ENCODE assay signal across 16 cellular contexts in the genomic region with DNA sequence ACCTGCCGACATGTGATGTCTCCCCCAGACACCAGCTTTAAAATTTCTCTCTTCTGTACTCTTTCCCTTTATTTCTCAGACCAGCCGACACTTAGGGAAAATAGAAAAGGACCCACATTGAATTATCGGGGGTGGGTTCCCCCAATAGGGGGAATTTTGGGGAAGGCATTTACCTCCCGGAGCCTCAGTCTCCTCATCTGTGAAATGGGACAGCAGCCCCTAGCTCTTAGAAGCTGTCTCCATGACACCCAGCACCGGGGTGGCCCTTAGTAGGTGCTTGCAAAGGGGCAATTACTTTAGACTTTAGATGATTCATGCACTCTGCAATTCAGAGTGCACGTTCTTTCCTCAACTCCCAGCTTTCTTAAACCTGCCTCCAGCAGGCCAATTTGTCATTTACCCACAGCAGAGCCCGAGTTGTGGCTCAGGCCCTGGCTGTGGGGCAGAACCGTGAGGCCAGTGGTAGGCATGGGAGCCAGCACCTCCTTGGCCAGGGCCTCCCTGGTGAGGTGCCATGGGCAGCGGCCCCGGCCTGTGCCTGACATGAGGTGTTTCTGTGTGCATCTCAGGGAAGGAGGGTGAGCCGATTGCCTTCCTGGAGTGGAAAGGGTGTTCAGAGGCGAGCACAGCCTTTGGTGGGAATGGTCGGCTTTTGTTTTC. TPM values are rescaled to one million over a fixed set of nuclear protein-coding genes. Genes with fewer than 3 reads are reported as not detected.
A peak's percentile ranks its signal among the peaks of the same experiment; 100 is the strongest.
DNase-seq lines count a peak whose midpoint lies in the region; ATAC-seq, FAIRE-seq and TF ChIP-seq lines count a peak whose summit lies in the region.
"Had no signal": no experiment of that assay in that cellular context is flagged by ENCODE, and none has a peak within 500 bp of the region (broad histone marks: within the 10 kb centered on the region; RNA-seq: fewer than 3 reads in every experiment).

No MANE protein-coding gene starts in this region.

- no peak for TF ChIP-seq EP300 in H1 (IDR thresholded peaks at IDR 0.05; ENCODE audit: borderline replicate concordance in 1 of 2, low read depth in 2 of 2, low read length in 2 of 2)

- no peak for DNase-seq in Peyer's patch
- DNase-seq in H1 (ENCODE audit: low read depth in 1 of 2, low spot score in 2 of 2): no peak
- no peak for DNase-seq in SHP77 treated with DMSO at 0.1 percent for 48 hours (lab: John Stamatoyannopoulos, UW)
- no peak for DNase-seq in activated gamma-delta T cell treated with Interleukin-2 at 50 U/mL for 16 hours
- DNase-seq in MM.1S: no peak
- DNase-seq: activated naive CD4-positive, alpha-beta T cell treated with anti-CD3 and anti-CD28 coated beads, Interleukin-2, amount 10 ng/mL, durations not matched to agents 7 days and 5 days; DMS79; erythroblast; NCI-H1048; stimulated activated CD4-positive, alpha-beta T cell treated with anti-CD3 and anti-CD28 coated beads, Interleukin-15, amount 100 ng/mL, for 24 hours had no signal

- H2AFZ ChIP-seq in H1 (ENCODE audit: low read length) (no peak overlapping the region), MM.1S (ENCODE audit: low read length) (no peak overlapping the region)

- TF ChIP-seq CTCF in Peyer's patch (IDR thresholded peaks at IDR 0.05): no peak
- no peak for TF ChIP-seq CTCF in H1 (IDR thresholded peaks at IDR 0.05; ENCODE audit: control extremely low read depth in 1 of 3, insufficient read depth in 1 of 3, low read depth in 1 of 3, low read length in 3 of 3)
- TF ChIP-seq CTCF in MM.1S (IDR thresholded peaks at IDR 0.05; ENCODE audit: low read length): no peak

- peak overlapping the region in 3 of 4 donors; percentile 23 to 76 (median 66) for H3K27ac ChIP-seq in Peyer's patch
- H3K27ac ChIP-seq in H1 (ENCODE audit: low read depth, low read length): peak overlapping the region; percentile 78
- H3K27ac ChIP-seq in muscle layer of duodenum (ENCODE audit: low read length): peak overlapping the region; percentile 81
- peak overlapping the region; percentile 89 for H3K27ac ChIP-seq in temporal lobe (ENCODE audit: low read depth, low read length)
- no peak overlapping the region for H3K27ac ChIP-seq in MM.1S (ENCODE audit: low read length)
- H3K27ac ChIP-seq: parathyroid adenoma, VCaP had no signal

- H3K4me3 ChIP-seq in Peyer's patch (no peak overlapping the region), H1 (ENCODE audit: extremely low read depth in 1 of 4, insufficient read depth in 2 of 4, low read depth in 3 of 4, low read length in 4 of 4) (no peak overlapping the region), muscle layer of duodenum (ENCODE audit: low read depth in 1 of 2, low read length in 2 of 2) (no peak overlapping the region), MM.1S (ENCODE audit: low read length) (no peak overlapping the region)

- no peak for TF ChIP-seq RAD21 in H1 (IDR thresholded peaks at IDR 0.05 in 1 of 2, conservative IDR thresholded peaks at IDR 0.05 in 1 of 2; ENCODE audit: low read depth in 2 of 2, low read length in 2 of 2)

- H2BK12ac ChIP-seq in H1 (ENCODE audit: low read depth, low read length): peak overlapping the region; percentile 94

- H2BK5ac ChIP-seq in H1 (ENCODE audit: low read depth, low read length): peak overlapping the region; percentile 95; the same call in 1 of the 2 replicates

- H4K20me1 ChIP-seq in H1 (replicated peaks in 1 of 2; ENCODE audit: control insufficient read depth in 1 of 2, insufficient read depth in 2 of 2, low read length in 2 of 2) (peaks cover 0 to 3% of the 10 kb centered on the region in 2 experiments), MM.1S (ENCODE audit: insufficient read depth, low read length) (no peaks in the 10 kb centered on the region)

- no peaks in the 10 kb centered on the region for H3K9me2 ChIP-seq in MM.1S (replicated peaks; ENCODE audit: insufficient read depth, low read length)

- 76% methylated on average over 13 of the region's 13 CpGs; no CpG with 5 or more reads in 1 of the 2 experiments for WGBS in H1 (ENCODE audit: extremely low coverage in 1 of 2, insufficient coverage in 1 of 2, insufficient read length in 1 of 2, insufficient replicate concordance in 2 of 2, low coverage in 1 of 2, low lambda C conversion rate in 2 of 2, missing lambda C conversion rate in 1 of 2), 2 experiments

- H3K14ac ChIP-seq in H1 (ENCODE audit: insufficient read length): no peak overlapping the region

- H3K4ac ChIP-seq in H1 (replicated peaks; ENCODE audit: insufficient read length, low read depth, low read length): peak overlapping the region; percentile 90

- H4K5ac ChIP-seq in H1 (ENCODE audit: insufficient read length, low read depth, low read length): peak overlapping the region; percentile 41

- H3K79me1 ChIP-seq in H1 (ENCODE audit: low read depth, low read length): 0 out of 2 replicates have a peak, but pooled peaks cover 2% of the 10 kb centered on the region

- FAIRE-seq in H1 (lab: Jason Lieb, UNC): no peak
- FAIRE-seq: HTR-8/SVneo had no signal

- H3K23ac ChIP-seq in H1 (ENCODE audit: insufficient read length): no peak overlapping the region

- H3K27me3 ChIP-seq in Peyer's patch (no peaks in the 10 kb centered on the region), H1 (replicated peaks in 1 of 4; ENCODE audit: control insufficient read depth in 3 of 4, extremely low read depth in 1 of 4, insufficient read depth in 3 of 4, low read length in 3 of 4) (no peaks in the 10 kb centered on the region), muscle layer of duodenum (ENCODE audit: low read depth, low read length) (no peaks in the 10 kb centered on the region), MM.1S (replicated peaks; ENCODE audit: insufficient read depth, low read length) (no peaks in the 10 kb centered on the region)

- H3K79me2 ChIP-seq in H1 (ENCODE audit: control insufficient read depth in 1 of 2, insufficient read depth in 2 of 2, low read length in 2 of 2): no peaks in the 10 kb centered on the region
- H3K79me2 ChIP-seq in MM.1S (ENCODE audit: low read length): no peaks in the 10 kb centered on the region
- H3K79me2 ChIP-seq: parathyroid adenoma had no signal

- H3K9ac ChIP-seq in H1 (replicated peaks in 1 of 4; ENCODE audit: extremely low read depth in 1 of 4, low read depth in 3 of 4, low read length in 3 of 4) (peak overlapping the region in 3 of 4 experiments; percentile 57 to 68 (median 65); a peak in 6 of 7 replicates), MM.1S (ENCODE audit: low read length) (no peak overlapping the region)
- H3K9ac ChIP-seq: parathyroid adenoma had no signal

- peak overlapping the region; percentile 96 for H2AK5ac ChIP-seq in H1 (ENCODE audit: low read depth, low read length)

- H3F3A ChIP-seq in MM.1S (ENCODE audit: insufficient read depth, low read length): no peaks in the 10 kb centered on the region

- H4K8ac ChIP-seq in H1 (ENCODE audit: extremely low read depth, insufficient read depth, low read length): peak overlapping the region; percentile 73

- CTCF ChIA-PET in H1 (lab: Charles Lee; ENCODE audit: partially characterized antibody): interaction anchor here (0.9 to 2.6 kb wide), 4 partner anchors 11 to 127 kb away, joined by 3 to 10 read pairs (median 3); no protein-coding TSS in a partner anchor

- H2BK20ac ChIP-seq in H1 (ENCODE audit: low read length): peak overlapping the region; percentile 86; the same call in 1 of the 2 replicates

- H2BK120ac ChIP-seq in H1 (replicated peaks; ENCODE audit: low read depth, low read length): peak overlapping the region; percentile 96

- POLR2A ChIA-PET in H1 (lab: Charles Lee; ENCODE audit: partially characterized antibody): interaction anchor here (1.3 kb wide), 1 partner anchor 16 kb away, joined by 3 read pairs; no protein-coding TSS in a partner anchor

- TF ChIP-seq POLR2A in Peyer's patch (IDR thresholded peaks at IDR 0.05) (no peak), H1 (IDR thresholded peaks at IDR 0.05; ENCODE audit: control extremely low read depth in 1 of 2, low read depth in 2 of 2, low read length in 2 of 2) (no peak)

- H3K36me3 ChIP-seq in Peyer's patch: no peaks in the 10 kb centered on the region
- peaks cover 4 to 40% (median 7%) of the 10 kb centered on the region in 4 experiments; a peak in 6 of 8 replicates for H3K36me3 ChIP-seq in H1 (ENCODE audit: control insufficient read depth in 2 of 4, insufficient read depth in 4 of 4, low read length in 3 of 4)
- peaks cover 5 to 11% of the 10 kb centered on the region in 2 donors for H3K36me3 ChIP-seq in muscle layer of duodenum (ENCODE audit: control insufficient read depth in 1 of 2, insufficient read depth in 2 of 2, low read length in 2 of 2)
- H3K36me3 ChIP-seq in MM.1S (replicated peaks; ENCODE audit: insufficient read depth, low read length): no peaks in the 10 kb centered on the region

- H4K91ac ChIP-seq in H1 (replicated peaks; ENCODE audit: insufficient read length, low read length): peak overlapping the region; percentile 96

- H3K56ac ChIP-seq in H1 (replicated peaks; ENCODE audit: insufficient read length, low read depth, low read length): peak overlapping the region; percentile 62

- no peaks in the 10 kb centered on the region for H3K23me2 ChIP-seq in H1 (ENCODE audit: low read depth, low read length)

- H3K4me2 ChIP-seq in H1 (ENCODE audit: insufficient read depth in 1 of 2, low read depth in 2 of 2, low read length in 2 of 2): peak overlapping the region; percentile 31 to 40; a peak in 3 of 4 replicates
- H3K4me2 ChIP-seq in MM.1S (ENCODE audit: low read depth, low read length): no peak overlapping the region

- H2BK15ac ChIP-seq in H1 (ENCODE audit: low read length): no peak overlapping the region

- H3K9me3 ChIP-seq in Peyer's patch (no peaks in the 10 kb centered on the region), H1 (ENCODE audit: insufficient read depth in 2 of 2, low read depth in 1 of 2, low read length in 1 of 2) (no peaks in the 10 kb centered on the region; a peak in 1 of 4 replicates), muscle layer of duodenum (ENCODE audit: control insufficient read depth in 1 of 2, low read length in 2 of 2) (no peaks in the 10 kb centered on the region), MM.1S (replicated peaks; ENCODE audit: insufficient read depth, low read length) (no peaks in the 10 kb centered on the region)

- peaks cover 0 to 15% (median 0%) of the 10 kb centered on the region in 4 donors for H3K4me1 ChIP-seq in Peyer's patch
- H3K4me1 ChIP-seq in H1 (replicated peaks in 1 of 4; ENCODE audit: control insufficient read depth in 3 of 4, insufficient read depth in 4 of 4, low read length in 3 of 4): peaks cover 7 to 14% (median 13%) of the 10 kb centered on the region in 4 experiments
- peaks cover 0 to 26% of the 10 kb centered on the region in 2 donors for H3K4me1 ChIP-seq in muscle layer of duodenum (ENCODE audit: control insufficient read depth in 1 of 2, insufficient read depth in 2 of 2, low read length in 2 of 2)
- H3K4me1 ChIP-seq in MM.1S (ENCODE audit: low read length): no peaks in the 10 kb centered on the region
- H3K4me1 ChIP-seq: parathyroid adenoma had no signal

- no peak for ATAC-seq in GM21786 (IDR thresholded peaks at IDR 0.05; ENCODE audit: unreplicated experiment)

- H3K18ac ChIP-seq in H1 (ENCODE audit: extremely low read depth, low read length): peak overlapping the region; percentile 80

RNA-seq across cellular contexts. Expression of a gene that starts 51.7 kb away (rescaled TPM):
- total RNA-seq in Peyer's patch: 10 to 100 TPM in 3 of 4 donors, 1 to 10 TPM in 1; 5.8 to 26.4 (median 11.7) TPM
- 72.9 and 74.9 TPM in 2 replicates for total RNA-seq in H1 (2021; fragmentation: NEBNext Ultra II Directional; extraction: Animal tissue kit (Norgen Biotek cat#: 25700))
- 25.8 and 32.9 TPM in 2 replicates for polyA plus RNA-seq in H1 (2011; rRNA removed)
- 20.8 TPM for polyA plus RNA-seq in H1 (2011; cell fraction: cytosol; rRNA removed)
- 36.8 TPM for polyA plus RNA-seq in H1 (2011; cell fraction: nucleus; rRNA removed)
- polyA plus RNA-seq in H1 (2012, experiment 1 of 2): 41.9 to 57.7 TPM (median 50.6 TPM) in 4 replicates
- polyA plus RNA-seq in H1 (2012, experiment 2 of 2): 27.7 TPM
- 27.0 TPM for polyA plus RNA-seq in H1 (2013, experiment 1 of 2)
- polyA plus RNA-seq in H1 (2013, experiment 2 of 2): 26.0 TPM
- 60.2 and 64.5 TPM in 2 replicates for polyA minus RNA-seq in H1 (2011; rRNA and poly(A)+ RNA removed)
- polyA minus RNA-seq in H1 (2011; cell fraction: cytosol; rRNA and poly(A)+ RNA removed): 37.4 TPM
- 30.4 TPM for polyA minus RNA-seq in H1 (2011; cell fraction: nucleus; rRNA and poly(A)+ RNA removed)
- total RNA-seq in temporal lobe: 13.8 TPM
